Comparison of ENCODE assay signal across 21 cellular contexts in the genomic region with DNA sequence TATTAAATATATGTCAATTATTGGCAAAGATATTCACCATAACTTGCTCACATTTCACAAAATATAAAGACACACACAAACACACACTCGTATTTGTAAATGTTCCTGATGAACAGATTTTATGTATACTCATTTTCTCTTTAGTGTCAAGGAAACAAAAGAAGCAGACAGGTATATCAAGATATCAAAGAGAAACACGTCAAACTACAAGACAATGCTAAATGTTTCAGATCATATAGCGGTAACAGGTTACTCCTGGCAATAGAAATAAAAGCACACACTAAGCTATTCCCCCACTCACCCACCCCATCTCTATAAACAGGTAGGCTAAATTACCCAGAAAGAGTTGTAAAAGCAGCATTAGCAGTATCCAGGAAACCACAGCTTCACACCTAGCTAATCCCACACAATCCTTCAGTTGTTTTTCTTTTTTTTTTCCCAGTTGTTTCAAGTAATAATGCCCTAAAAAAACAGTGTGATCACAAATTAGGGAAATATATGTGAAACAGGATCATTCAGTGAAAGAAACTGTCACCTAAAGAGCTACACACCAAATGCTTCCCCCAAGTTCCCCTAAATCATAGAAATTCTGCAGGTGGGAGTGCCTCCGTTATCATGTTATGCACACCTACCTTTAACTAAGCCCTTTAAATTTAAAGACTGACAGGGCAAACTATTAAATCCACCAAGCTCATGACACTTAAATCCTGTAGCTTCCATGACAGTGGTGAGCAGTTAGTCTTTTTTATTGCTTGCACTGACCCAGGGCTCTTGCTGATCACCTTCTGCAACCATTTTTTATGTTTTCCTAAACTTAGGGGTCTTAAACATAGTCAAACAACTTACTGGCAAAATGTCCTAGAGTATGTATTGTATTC.
DNase-seq lines count a peak whose midpoint lies in the region; ATAC-seq, FAIRE-seq and TF ChIP-seq lines count a peak whose summit lies in the region.
"Had no signal": no experiment of that assay in that cellular context is flagged by ENCODE, and none has a peak within 500 bp of the region (broad histone marks: within the 10 kb centered on the region; RNA-seq: fewer than 3 reads in every experiment).

No MANE protein-coding gene starts in this region.

- POLR2A ChIA-PET in SK-N-SH (lab: Yijun Ruan, JAX) = no interaction called here

- H3K27ac Mint-ChIP-seq in astrocyte (ENCODE audit: unreplicated experiment) = peak overlapping the region; percentile 97
- H3K27ac Mint-ChIP-seq: activated naive CD8-positive, alpha-beta T cell treated with anti-CD3 and anti-CD28 coated beads for 36 hours; activated T-helper 1 cell treated with anti-CD3 and anti-CD28 coated beads, Interleukin-12 subunit alpha, Interleukin-12 subunit beta, Interleukin-2, Interleukin-4 antibody, amounts not matched to agents 30 ng/mL and 10 ng/mL and 1 ng/mL, durations not matched to agents 14 hours and 24 hours and 36 hours; dendritic cell treated with granulocyte-macrophage colony-stimulating factor and Interleukin-4, amounts not matched to agents 40 ng/mL and 50 ng/mL, for 4 days; mesothelial cell of epicardium; neural progenitor cell; stimulated activated naive CD8-positive, alpha-beta T cell treated with anti-CD3 and anti-CD28 coated beads, Interleukin-15, Interleukin-2, amounts not matched to agents 100 ng/mL and 50 ng/mL, for 24 hours; T-helper 1 cell treated with Interleukin-12 subunit alpha and Interleukin-12 subunit beta and Interleukin-4 antibody, amounts not matched to agents 30 μg/mL and 1 μg/mL, for 36 hours; WTC11 had no signal

- peaks cover 0 to 24% of the 10 kb centered on the region in 2 experiments; a peak in 3 of 4 replicates for H3K4me1 ChIP-seq in SK-N-SH (ENCODE audit: control insufficient read depth in 1 of 2, insufficient read depth in 2 of 2, low read depth in 1 of 2, low read length in 1 of 2)
- peaks cover 28% of the 10 kb centered on the region for H3K4me1 ChIP-seq in astrocyte (ENCODE audit: insufficient read depth, low read length)
- peaks cover 13% of the 10 kb centered on the region for H3K4me1 ChIP-seq in smooth muscle cell (ENCODE audit: low read depth)
- no peaks in the 10 kb centered on the region for H3K4me1 ChIP-seq in prostate gland (replicated peaks)
- H3K4me1 ChIP-seq: neural progenitor cell, transverse colon had no signal

- WGBS in SK-N-SH (ENCODE audit: low lambda C conversion rate) = 73% methylated on average over 4 of the region's 4 CpGs
- 77% methylated on average over 4 of the region's 4 CpGs for WGBS in smooth muscle cell (ENCODE audit: low lambda C conversion rate)
- 69% methylated on average over 4 of the region's 4 CpGs for WGBS in prostate gland

- H3F3A ChIP-seq in SK-N-SH (replicated peaks; ENCODE audit: insufficient read depth) (peaks cover 51% of the 10 kb centered on the region), smooth muscle cell (ENCODE audit: low read depth) (no peaks in the 10 kb centered on the region)

- no peaks in the 10 kb centered on the region for H3K27me3 ChIP-seq in SK-N-SH (ENCODE audit: insufficient read depth)
- H3K27me3 ChIP-seq in astrocyte (ENCODE audit: insufficient read depth, low read length) = no peaks in the 10 kb centered on the region
- no peaks in the 10 kb centered on the region for H3K27me3 ChIP-seq in smooth muscle cell (ENCODE audit: low read depth)
- no peaks in the 10 kb centered on the region for H3K27me3 ChIP-seq in prostate gland (replicated peaks; ENCODE audit: insufficient read depth)
- H3K27me3 ChIP-seq: neural progenitor cell, transverse colon had no signal

- intact Hi-C loops in prostate gland (cut with DNase I) = no loop called here

- TF ChIP-seq RAD21 in SK-N-SH (IDR thresholded peaks at IDR 0.05; ENCODE audit: low read length) = no peak

- no peak; the same call in 2 of the 3 replicates for ATAC-seq in SK-N-SH treated with all-trans-retinoic acid at 6 μM for 48 hours
- ATAC-seq: WTC11 had no signal

- CTCF ChIA-PET in SK-N-SH (lab: Yijun Ruan, JAX) = interaction anchor here (1.0 kb wide), 1 partner anchor 238 kb away, joined by 3 read pairs; no protein-coding TSS in a partner anchor

- no peaks in the 10 kb centered on the region for H3K9me2 ChIP-seq in SK-N-SH

- peak overlapping the region; percentile 1; the same call in 1 of the 2 replicates for H3K4me2 ChIP-seq in SK-N-SH
- peak overlapping the region; percentile 57 for H3K4me2 ChIP-seq in astrocyte (ENCODE audit: low read length)
- H3K4me2 ChIP-seq in smooth muscle cell = peak overlapping the region; percentile 63
- H3K4me2 ChIP-seq: neural progenitor cell had no signal

- H3K9ac ChIP-seq in SK-N-SH (peak overlapping the region; percentile 76), astrocyte (ENCODE audit: low read length) (peak overlapping the region; percentile 87), smooth muscle cell (ENCODE audit: low read depth) (peak overlapping the region; percentile 66)
- H3K9ac ChIP-seq: neural progenitor cell had no signal

- peaks cover 20% of the 10 kb centered on the region for H3K36me3 Mint-ChIP-seq in astrocyte (ENCODE audit: low read depth, unreplicated experiment)
- H3K36me3 Mint-ChIP-seq: CD4-positive, CD25-positive, alpha-beta regulatory T cell; WTC11 had no signal

- no peaks in the 10 kb centered on the region for H3K27me3 Mint-ChIP-seq in astrocyte (ENCODE audit: low read depth, unreplicated experiment)
- H3K27me3 Mint-ChIP-seq: activated naive CD8-positive, alpha-beta T cell treated with anti-CD3 and anti-CD28 coated beads for 36 hours; dendritic cell treated with granulocyte-macrophage colony-stimulating factor and Interleukin-4, amounts not matched to agents 40 ng/mL and 50 ng/mL, for 4 days had no signal

- no peak for DNase-seq in SK-N-SH
- no peak for DNase-seq in astrocyte (ENCODE audit: low read depth)
- peak; percentile 64 for DNase-seq in kidney glomerular epithelial cell (lab: John Stamatoyannopoulos, UW)
- DNase-seq in smooth muscle cell (lab: John Stamatoyannopoulos, UW; ENCODE audit: unreplicated experiment) = no peak
- DNase-seq in prostate gland (ENCODE audit: low spot score) = no peak
- no peak for DNase-seq in effector CD4-positive, alpha-beta T cell
- DNase-seq in stimulated activated CD4-positive, alpha-beta T cell treated with anti-CD3 and anti-CD28 coated beads, Interleukin-2, amount 100 ng/mL, for 24 hours = no peak
- DNase-seq: activated naive CD8-positive, alpha-beta T cell treated with anti-CD3 and anti-CD28 coated beads for 36 hours; CD4-positive, CD25-positive, alpha-beta regulatory T cell; islet precursor cell; NCI-H146; retina; transverse colon had no signal

- no peaks in the 10 kb centered on the region for H3K9me3 ChIP-seq in SK-N-SH
- no peaks in the 10 kb centered on the region for H3K9me3 ChIP-seq in astrocyte (ENCODE audit: insufficient read depth, low read depth, low read length)
- H3K9me3 ChIP-seq in smooth muscle cell (replicated peaks; ENCODE audit: low read depth) = no peaks in the 10 kb centered on the region
- no peaks in the 10 kb centered on the region for H3K9me3 ChIP-seq in prostate gland
- H3K9me3 ChIP-seq: transverse colon had no signal

- TF ChIP-seq CTCF in SK-N-SH (IDR thresholded peaks at IDR 0.05) (no peak), astrocyte (IDR thresholded peaks at IDR 0.05; ENCODE audit: insufficient read depth, low read depth, low read length) (no peak), smooth muscle cell (IDR thresholded peaks at IDR 0.05; ENCODE audit: borderline replicate concordance, insufficient read depth, poor library complexity, severe bottlenecking) (no peak), prostate gland (IDR thresholded peaks at IDR 0.05) (no peak)

- H3K4me3 Mint-ChIP-seq in astrocyte (ENCODE audit: unreplicated experiment) = no peak overlapping the region
- H3K4me3 Mint-ChIP-seq: activated naive CD8-positive, alpha-beta T cell treated with anti-CD3 and anti-CD28 coated beads for 36 hours; activated T-helper 1 cell treated with anti-CD3 and anti-CD28 coated beads, Interleukin-12 subunit alpha, Interleukin-12 subunit beta, Interleukin-2, Interleukin-4 antibody, amounts not matched to agents 30 ng/mL and 10 ng/mL and 1 ng/mL, durations not matched to agents 14 hours and 24 hours and 36 hours; CD4-positive, CD25-positive, alpha-beta regulatory T cell; dendritic cell treated with granulocyte-macrophage colony-stimulating factor and Interleukin-4, amounts not matched to agents 40 ng/mL and 50 ng/mL, for 4 days; mesothelial cell of epicardium; neural progenitor cell; stimulated activated naive CD8-positive, alpha-beta T cell treated with anti-CD3 and anti-CD28 coated beads, Interleukin-15, Interleukin-2, amounts not matched to agents 100 ng/mL and 50 ng/mL, for 24 hours; T-helper 1 cell treated with Interleukin-12 subunit alpha and Interleukin-12 subunit beta and Interleukin-4 antibody, amounts not matched to agents 30 μg/mL and 1 μg/mL, for 36 hours; WTC11 had no signal

- H3K79me2 ChIP-seq in SK-N-SH (ENCODE audit: insufficient read depth) (peaks cover 41% of the 10 kb centered on the region; the same call in 1 of the 2 replicates), astrocyte (ENCODE audit: insufficient read depth, low read length) (peaks cover 17% of the 10 kb centered on the region), smooth muscle cell (ENCODE audit: low read depth) (no peaks in the 10 kb centered on the region)

- no peaks in the 10 kb centered on the region for H4K20me1 ChIP-seq in SK-N-SH (ENCODE audit: insufficient read depth)
- no peaks in the 10 kb centered on the region for H4K20me1 ChIP-seq in astrocyte (ENCODE audit: insufficient read depth, low read length)
- no peaks in the 10 kb centered on the region for H4K20me1 ChIP-seq in smooth muscle cell (ENCODE audit: low read depth)

- H3K36me3 ChIP-seq in SK-N-SH (replicated peaks in 1 of 2; ENCODE audit: control insufficient read depth in 1 of 2, insufficient read depth in 2 of 2, low read length in 1 of 2) = peaks cover 6 to 51% of the 10 kb centered on the region in 2 experiments
- peaks cover 25% of the 10 kb centered on the region for H3K36me3 ChIP-seq in astrocyte (ENCODE audit: insufficient read depth, low read length)
- H3K36me3 ChIP-seq in smooth muscle cell (ENCODE audit: low read depth) = peaks cover 9% of the 10 kb centered on the region
- no peaks in the 10 kb centered on the region for H3K36me3 ChIP-seq in prostate gland
- H3K36me3 ChIP-seq: neural progenitor cell, transverse colon had no signal

- TF ChIP-seq POLR2A in prostate gland (IDR thresholded peaks at IDR 0.05) = no peak

- H3K9me3 Mint-ChIP-seq in astrocyte (ENCODE audit: unreplicated experiment) = no peaks in the 10 kb centered on the region
- H3K9me3 Mint-ChIP-seq: activated naive CD8-positive, alpha-beta T cell treated with anti-CD3 and anti-CD28 coated beads for 36 hours; activated T-helper 1 cell treated with anti-CD3 and anti-CD28 coated beads, Interleukin-12 subunit alpha, Interleukin-12 subunit beta, Interleukin-2, Interleukin-4 antibody, amounts not matched to agents 30 ng/mL and 10 ng/mL and 1 ng/mL, durations not matched to agents 14 hours and 24 hours and 36 hours; dendritic cell treated with granulocyte-macrophage colony-stimulating factor and Interleukin-4, amounts not matched to agents 40 ng/mL and 50 ng/mL, for 4 days; mesothelial cell of epicardium; neural progenitor cell; stimulated activated naive CD8-positive, alpha-beta T cell treated with anti-CD3 and anti-CD28 coated beads, Interleukin-15, Interleukin-2, amounts not matched to agents 100 ng/mL and 50 ng/mL, for 24 hours; T-helper 1 cell treated with Interleukin-12 subunit alpha and Interleukin-12 subunit beta and Interleukin-4 antibody, amounts not matched to agents 30 μg/mL and 1 μg/mL, for 36 hours; WTC11 had no signal

- H3K27ac ChIP-seq in SK-N-SH (ENCODE audit: low read depth in 2 of 2, low read length in 1 of 2) (peak overlapping the region; percentile 60 to 99; a peak in 3 of 4 replicates), astrocyte (ENCODE audit: low read depth, low read length) (peak overlapping the region; percentile 99), smooth muscle cell (ENCODE audit: low read depth) (peak overlapping the region; percentile 87), prostate gland (no peak overlapping the region)
- H3K27ac ChIP-seq: neural progenitor cell, transverse colon had no signal

- H3K4me1 Mint-ChIP-seq in astrocyte (ENCODE audit: low read depth, unreplicated experiment) = peaks cover 33% of the 10 kb centered on the region
- H3K4me1 Mint-ChIP-seq: CD4-positive, CD25-positive, alpha-beta regulatory T cell; neural progenitor cell had no signal

- no peak overlapping the region for H2AFZ ChIP-seq in SK-N-SH (ENCODE audit: low read depth)
- no peak overlapping the region for H2AFZ ChIP-seq in astrocyte (ENCODE audit: low read depth, low read length)
- no peak overlapping the region for H2AFZ ChIP-seq in smooth muscle cell (ENCODE audit: low read depth)
- H2AFZ ChIP-seq: neural progenitor cell had no signal

- FAIRE-seq in astrocyte (lab: Jason Lieb, UNC) = peak; percentile 73

- TF ChIP-seq EP300 in SK-N-SH (IDR thresholded peaks at IDR 0.05; ENCODE audit: borderline replicate concordance in 1 of 2, low read depth in 1 of 2, low read length in 1 of 2) = no peak

- no peak overlapping the region; a peak in 1 of 4 replicates for H3K4me3 ChIP-seq in SK-N-SH (ENCODE audit: low read depth in 2 of 2, low read length in 1 of 2)
- peak overlapping the region; percentile 10 for H3K4me3 ChIP-seq in astrocyte (ENCODE audit: insufficient read depth, low read depth, low read length)
- H3K4me3 ChIP-seq in smooth muscle cell = no peak overlapping the region
- no peak overlapping the region for H3K4me3 ChIP-seq in prostate gland
- H3K4me3 ChIP-seq: neural progenitor cell, transverse colon had no signal

Comparison
In these comparisons a context has a peak if more than half of its experiments do, and no peak if none do; other contexts are left out.
1. H3K27ac ChIP-seq: peak in SK-N-SH (2 of 2), astrocyte (single experiment) and smooth muscle cell (single experiment); none in prostate gland (0 of 2).
2. H3K4me2 ChIP-seq: peak in every context shown above with its lines; median percentile 63 in smooth muscle cell; 57 in astrocyte; 1 in SK-N-SH.
3. Peak in every context shown above with its lines, with median percentiles within 50 percentile points of each other: H3K9ac ChIP-seq.